1 cellular context compared by ENCODE assay signal in the genomic region with DNA sequence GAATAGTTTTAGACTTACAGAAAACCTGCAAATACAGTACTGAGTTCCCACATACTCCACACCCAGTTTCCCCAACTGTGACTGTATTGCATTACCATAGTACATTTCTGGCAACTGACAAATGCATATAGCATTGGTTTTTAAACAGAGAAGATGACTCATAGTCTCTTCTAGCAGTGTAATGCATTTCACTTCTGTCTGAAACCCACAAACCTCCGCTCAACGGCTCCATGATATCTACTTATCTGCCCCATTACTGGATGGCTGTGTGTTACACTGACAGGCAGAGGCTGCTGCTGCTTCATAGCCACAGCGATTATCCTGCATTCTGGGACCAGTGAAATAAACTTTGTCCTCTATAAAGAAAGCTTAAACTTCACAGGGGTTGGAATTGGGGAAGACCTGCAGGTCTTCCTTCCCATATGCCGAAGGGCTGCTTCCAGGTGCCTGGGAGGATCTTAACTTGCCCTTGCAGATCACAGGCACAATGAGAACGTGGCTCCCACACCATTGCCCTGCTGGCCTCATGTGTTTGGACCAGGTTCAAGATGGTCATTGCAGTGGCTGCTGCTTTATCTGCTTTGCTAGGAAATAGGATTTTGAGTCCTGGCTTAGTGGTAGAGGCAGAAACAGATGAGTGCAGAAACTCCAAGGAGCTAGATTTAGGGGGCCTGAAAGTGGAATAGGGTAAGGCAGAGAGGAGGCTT.
TF ChIP-seq lines count a peak whose summit lies in the region.

No MANE protein-coding gene starts in this region.

TF ChIP-seq in WTC11, 78 proteins besides CTCF, POLR2A, EP300 and RAD21 (continued from another document):
- TF ChIP-seq, protein P1, sequence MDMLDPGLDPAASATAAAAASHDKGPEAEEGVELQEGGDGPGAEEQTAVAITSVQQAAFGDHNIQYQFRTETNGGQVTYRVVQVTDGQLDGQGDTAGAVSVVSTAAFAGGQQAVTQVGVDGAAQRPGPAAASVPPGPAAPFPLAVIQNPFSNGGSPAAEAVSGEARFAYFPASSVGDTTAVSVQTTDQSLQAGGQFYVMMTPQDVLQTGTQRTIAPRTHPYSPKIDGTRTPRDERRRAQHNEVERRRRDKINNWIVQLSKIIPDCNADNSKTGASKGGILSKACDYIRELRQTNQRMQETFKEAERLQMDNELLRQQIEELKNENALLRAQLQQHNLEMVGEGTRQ (CRISPR knock-in tag; IDR thresholded peaks at IDR 0.05), result no peak
